In genomic region chr5:170273968-170274710, GRCh38 we compare ENCODE assay signal across 8 cellular contexts. TPM values are rescaled to one million over a fixed set of nuclear protein-coding genes. Genes with fewer than 3 reads are reported as not detected.
DNase-seq lines count a peak whose midpoint lies in the region; TF ChIP-seq lines count a peak whose summit lies in the region.

No MANE protein-coding gene starts in this region.

- TF ChIP-seq CTCF in BE2C (IDR thresholded peaks at IDR 0.05; ENCODE audit: low read depth, low read length) (peak; percentile 33; the same call in 1 of the 2 replicates), smooth muscle cell (IDR thresholded peaks at IDR 0.05; ENCODE audit: borderline replicate concordance, insufficient read depth, poor library complexity, severe bottlenecking) (peak; percentile 32)

- no peak for DNase-seq in BE2C
- peak; percentile 15 for DNase-seq in HT-29 (ENCODE audit: low spot score)
- peak; percentile 61 for DNase-seq in T follicular helper cell (ENCODE audit: low read depth)
- peak; percentile 60 for DNase-seq in central memory CD4-positive, alpha-beta T cell
- no peak for DNase-seq in smooth muscle cell (lab: John Stamatoyannopoulos, UW; ENCODE audit: unreplicated experiment)
- no peak for DNase-seq in COLO829 (ENCODE audit: low spot score)
- DNase-seq in putamen (ENCODE audit: low spot score): no peak
- DNase-seq in activated CD4-positive, CD25-positive, alpha-beta regulatory T cell treated with anti-CD3 and anti-CD28 coated beads, Interleukin-2, amount 50 U/mL, for 72 hours: no peak

- no peaks in the 10 kb centered on the region for H3K4me1 ChIP-seq in BE2C
- H3K4me1 ChIP-seq in smooth muscle cell (ENCODE audit: low read depth): peaks cover 7% of the 10 kb centered on the region

- H3K36me3 ChIP-seq in BE2C: no peaks in the 10 kb centered on the region
- no peaks in the 10 kb centered on the region for H3K36me3 ChIP-seq in smooth muscle cell (ENCODE audit: low read depth)

- H3K27ac ChIP-seq in smooth muscle cell (ENCODE audit: low read depth): no peak overlapping the region

- H3K9me3 ChIP-seq in BE2C (no peaks in the 10 kb centered on the region), smooth muscle cell (replicated peaks; ENCODE audit: low read depth) (no peaks in the 10 kb centered on the region)

- no peak overlapping the region for H3K9ac ChIP-seq in smooth muscle cell (ENCODE audit: low read depth)

- H3K79me2 ChIP-seq in smooth muscle cell (ENCODE audit: low read depth): no peaks in the 10 kb centered on the region

- no peaks in the 10 kb centered on the region for H3F3A ChIP-seq in smooth muscle cell (ENCODE audit: low read depth)

- no peaks in the 10 kb centered on the region for H3K27me3 ChIP-seq in BE2C
- no peaks in the 10 kb centered on the region for H3K27me3 ChIP-seq in smooth muscle cell (ENCODE audit: low read depth)

- H3K4me2 ChIP-seq in smooth muscle cell: no peak overlapping the region

- no peak overlapping the region for H2AFZ ChIP-seq in smooth muscle cell (ENCODE audit: low read depth)

- H4K20me1 ChIP-seq in smooth muscle cell (ENCODE audit: low read depth): no peaks in the 10 kb centered on the region

- H3K4me3 ChIP-seq in BE2C (ENCODE audit: low read depth, low read length) (no peak overlapping the region), smooth muscle cell (no peak overlapping the region)

- 57% methylated on average over 8 of the region's 8 CpGs for WGBS in smooth muscle cell (ENCODE audit: low lambda C conversion rate)

RNA-seq across cellular contexts. Expression of gene LCP2, which starts 23.4 kb away (rescaled TPM):
- not detected for polyA plus RNA-seq in BE2C (2012; ENCODE audit: insufficient read depth, insufficient read length, low read depth)
- not detected in 2 replicates for total RNA-seq in HT-29 (2014; rRNA removed; shearing (Covaris generic))
- total RNA-seq in smooth muscle cell: 0.45 and 0.54 TPM in 2 replicates
- 2.2 and 2.7 TPM in 2 replicates for polyA plus RNA-seq in smooth muscle cell

RNA-seq across cellular contexts. Expression of gene C5orf58, which starts 41.4 kb away (rescaled TPM):
- not detected for polyA plus RNA-seq in BE2C (2012; ENCODE audit: insufficient read depth, insufficient read length, low read depth)
- not detected in 2 replicates for total RNA-seq in HT-29 (2014; rRNA removed; shearing (Covaris generic))
- not detected in 2 replicates for total RNA-seq in smooth muscle cell
- polyA plus RNA-seq in smooth muscle cell: not detected in 2 replicates

Comparison
In these comparisons a context has a peak if more than half of its experiments do, and no peak if none do; other contexts are left out.
1. DNase-seq: peak in HT-29 (single experiment), T follicular helper cell (single experiment) and central memory CD4-positive, alpha-beta T cell (single experiment); none in BE2C (single experiment), smooth muscle cell (single experiment), COLO829 (single experiment), putamen (single experiment) and activated CD4-positive, CD25-positive, alpha-beta regulatory T cell treated with anti-CD3 and anti-CD28 coated beads, Interleukin-2, amount 50 U/mL, for 72 hours (single experiment).